Comparison of ENCODE assay signal across 8 cellular contexts in genomic region chr12:132771126-132771838, GRCh38. TPM values are rescaled to one million over a fixed set of nuclear protein-coding genes. Genes with fewer than 3 reads are reported as not detected.
DNase-seq lines count a peak whose midpoint lies in the region; ATAC-seq and TF ChIP-seq lines count a peak whose summit lies in the region.

No MANE protein-coding gene starts in this region.

- H3K36me3 ChIP-seq in effector memory CD4-positive, alpha-beta T cell (ENCODE audit: control insufficient read depth, insufficient read depth, low read length) = peaks cover 33% of the 10 kb centered on the region

- peaks cover 15% of the 10 kb centered on the region for H3K4me1 ChIP-seq in effector memory CD4-positive, alpha-beta T cell (ENCODE audit: control insufficient read depth, insufficient read depth, low read length, poor library complexity, severe bottlenecking)
- H3K4me1 ChIP-seq in right cardiac atrium (ENCODE audit: control insufficient read depth, insufficient read depth, low read length) = peaks cover 3% of the 10 kb centered on the region

- TF ChIP-seq CTCF in CD4-positive, alpha-beta T cell (IDR thresholded peaks at IDR 0.05) = no peak
- TF ChIP-seq CTCF in osteocyte (IDR thresholded peaks at IDR 0.05) = no peak
- no peak for TF ChIP-seq CTCF in HFFc6 (IDR thresholded peaks at IDR 0.05)

- POLR2A ChIA-PET in CD4-positive, alpha-beta T cell (lab: Charles Lee) = interaction anchor here (0.5 to 1.6 kb wide), 2 partner anchors 99 to 309 kb away, joined by 3 read pairs; no protein-coding TSS in a partner anchor
- POLR2A ChIA-PET in T-cell (lab: Charles Lee) = interaction anchor here in 1 of 2 donors (0.5 kb wide), 1 partner anchor 22 kb away, joined by 5 read pairs; no protein-coding TSS in a partner anchor

- WGBS in right cardiac atrium = 90% methylated on average over 15 of the region's 15 CpGs

- H3K4me3 Mint-ChIP-seq in CD4-positive, alpha-beta T cell = peak overlapping the region; percentile 82
- H3K4me3 Mint-ChIP-seq in T-cell (peak overlapping the region in 2 of 3 donors; percentile 10 to 61), osteocyte (ENCODE audit: unreplicated experiment) (no peak overlapping the region), HFFc6 (no peak overlapping the region)

- no peaks in the 10 kb centered on the region for H3K27me3 ChIP-seq in CD4-positive, alpha-beta T cell (ENCODE audit: control insufficient read depth, insufficient read depth, low read length)
- H3K27me3 ChIP-seq in effector memory CD4-positive, alpha-beta T cell (replicated peaks; ENCODE audit: control insufficient read depth, insufficient read depth, low read length, poor library complexity, severe bottlenecking) = no peaks in the 10 kb centered on the region
- H3K27me3 ChIP-seq in right cardiac atrium (ENCODE audit: control insufficient read depth, insufficient read depth) = no peaks in the 10 kb centered on the region

- peaks cover 35% of the 10 kb centered on the region for H3K36me3 Mint-ChIP-seq in CD4-positive, alpha-beta T cell (ENCODE audit: low read depth)
- peaks cover 21% of the 10 kb centered on the region for H3K36me3 Mint-ChIP-seq in T-cell
- H3K36me3 Mint-ChIP-seq in osteocyte (ENCODE audit: unreplicated experiment) = peaks cover 44% of the 10 kb centered on the region
- H3K36me3 Mint-ChIP-seq in HFFc6 (ENCODE audit: low read depth) = peaks cover 36% of the 10 kb centered on the region

- H3K27ac ChIP-seq in CD4-positive, alpha-beta T cell (ENCODE audit: low read depth, low read length) = peak overlapping the region; percentile 62
- H3K27ac ChIP-seq in effector memory CD4-positive, alpha-beta T cell (ENCODE audit: insufficient read depth, low read length, poor library complexity, severe bottlenecking) = peak overlapping the region; percentile 68
- no peak overlapping the region for H3K27ac ChIP-seq in right cardiac atrium (ENCODE audit: low read length)

- peak; percentile 88 for ATAC-seq in CD4-positive, alpha-beta T cell (ENCODE audit: poor library complexity)
- peak; percentile 38 for ATAC-seq in GM21528 (IDR thresholded peaks at IDR 0.05; ENCODE audit: low FRiP score, unreplicated experiment)
- peak; percentile 82 to 91 (median 86) for ATAC-seq in T-cell (replicated peaks in 1 of 4)
- no peak for ATAC-seq in GM21423 (IDR thresholded peaks at IDR 0.05; ENCODE audit: unreplicated experiment)
- ATAC-seq in right cardiac atrium = no peak

- peak; percentile 28 to 68 (median 48) for DNase-seq in CD4-positive, alpha-beta T cell
- peak; percentile 16 to 71 (median 51) for DNase-seq in T-cell
- peak; percentile 20 to 49 (median 23) for DNase-seq in effector memory CD4-positive, alpha-beta T cell
- no peak for DNase-seq in osteocyte (ENCODE audit: extremely low spot score, unreplicated experiment)
- DNase-seq in HFFc6 = no peak
- no peak for DNase-seq in right cardiac atrium

- H3K9me3 ChIP-seq in CD4-positive, alpha-beta T cell (ENCODE audit: control insufficient read depth, low read length) = no peaks in the 10 kb centered on the region
- no peaks in the 10 kb centered on the region for H3K9me3 ChIP-seq in effector memory CD4-positive, alpha-beta T cell (ENCODE audit: control insufficient read depth, low read length)
- no peaks in the 10 kb centered on the region for H3K9me3 ChIP-seq in right cardiac atrium (ENCODE audit: control insufficient read depth, low read length)

- peaks cover 62% of the 10 kb centered on the region for H3K4me1 Mint-ChIP-seq in CD4-positive, alpha-beta T cell (ENCODE audit: low read depth)
- H3K4me1 Mint-ChIP-seq in T-cell (peaks cover 44 to 72% (median 59%) of the 10 kb centered on the region in 3 donors), osteocyte (ENCODE audit: unreplicated experiment) (peaks cover 8% of the 10 kb centered on the region), HFFc6 (ENCODE audit: low read depth) (peaks cover 11% of the 10 kb centered on the region)

- no peaks in the 10 kb centered on the region for H3K27me3 Mint-ChIP-seq in CD4-positive, alpha-beta T cell
- no peaks in the 10 kb centered on the region for H3K27me3 Mint-ChIP-seq in T-cell
- H3K27me3 Mint-ChIP-seq in osteocyte (ENCODE audit: unreplicated experiment) = no peaks in the 10 kb centered on the region
- peaks cover 16% of the 10 kb centered on the region for H3K27me3 Mint-ChIP-seq in HFFc6 (ENCODE audit: insufficient read depth)

- peak overlapping the region; percentile 22 for H3K4me3 ChIP-seq in effector memory CD4-positive, alpha-beta T cell (ENCODE audit: insufficient read depth, low read depth, low read length, poor library complexity, severe bottlenecking)
- no peak overlapping the region for H3K4me3 ChIP-seq in right cardiac atrium (ENCODE audit: low read length)

- CTCF ChIA-PET in CD4-positive, alpha-beta T cell (lab: Charles Lee) = interaction anchor here (1.4 kb wide), 1 partner anchor 9 kb away, joined by 4 read pairs; no protein-coding TSS in a partner anchor
- CTCF ChIA-PET in T-cell (lab: Charles Lee) = no interaction called here

- H3K9me3 Mint-ChIP-seq in CD4-positive, alpha-beta T cell = no peaks in the 10 kb centered on the region
- no peaks in the 10 kb centered on the region for H3K9me3 Mint-ChIP-seq in T-cell
- no peaks in the 10 kb centered on the region for H3K9me3 Mint-ChIP-seq in osteocyte (ENCODE audit: unreplicated experiment)
- H3K9me3 Mint-ChIP-seq in HFFc6 = no peaks in the 10 kb centered on the region; the same call in 1 of the 2 replicates

- H3K27ac Mint-ChIP-seq in CD4-positive, alpha-beta T cell = peak overlapping the region; percentile 95
- peak overlapping the region; percentile 82 to 85 for H3K27ac Mint-ChIP-seq in T-cell
- no peak overlapping the region for H3K27ac Mint-ChIP-seq in osteocyte (ENCODE audit: unreplicated experiment)
- no peak overlapping the region for H3K27ac Mint-ChIP-seq in HFFc6

- intact Hi-C loops in CD4-positive, alpha-beta T cell (cut with DNase I, micrococcal nuclease) = loop anchor here in 1 of 2 experiments (5.0 kb wide), 1 partner anchor 116 kb away; the partner anchor contains the start of gene CHFR
- intact Hi-C loops in right cardiac atrium (cut with DNase I) = no loop called here

RNA-seq across cellular contexts. Expression of gene ANKLE2, which starts 9.7 kb away (rescaled TPM):
- total RNA-seq in CD4-positive, alpha-beta T cell = 10 to 100 TPM; 61.7 to 65.7 TPM
- total RNA-seq in T-cell (100 to 1,000 TPM in 2 of 5 donors, 10 to 100 TPM in 3; 88.1 to 106 (median 94.3) TPM), osteocyte (69.5 and 70.0 TPM in 2 replicates), right cardiac atrium (10 to 100 TPM; 24.8 to 34.1 (median 26.6) TPM)
- total RNA-seq in HFFc6 (2021; fragmentation: NEBNext Ultra II Directional; extraction: Animal tissue kit (Norgen Biotek cat#: 25700)) = 10 to 100 TPM; 43.7 to 54.6 (median 47.2) TPM
- 17.7 TPM for polyA plus RNA-seq in right cardiac atrium

RNA-seq across cellular contexts. Expression of gene GOLGA3, which starts 57.4 kb away (rescaled TPM):
- 10 to 100 TPM; 31.5 to 34.0 TPM for total RNA-seq in CD4-positive, alpha-beta T cell
- 10 to 100 TPM; 49.1 to 77.9 (median 67.4) TPM for total RNA-seq in T-cell
- total RNA-seq in osteocyte = 104 and 114 TPM in 2 replicates
- total RNA-seq in HFFc6 (2021; fragmentation: NEBNext Ultra II Directional; extraction: Animal tissue kit (Norgen Biotek cat#: 25700)) = 100 to 1,000 TPM; 108 to 121 (median 115) TPM
- 10 to 100 TPM; 28.0 to 49.8 (median 37.2) TPM for total RNA-seq in right cardiac atrium
- polyA plus RNA-seq in right cardiac atrium = 14.6 TPM

Comparison
In these comparisons a context has a peak if more than half of its experiments do, and no peak if none do; other contexts are left out.
1. ATAC-seq: peak in CD4-positive, alpha-beta T cell (single experiment), GM21528 (single experiment) and T-cell (4 of 4); none in GM21423 (single experiment) and right cardiac atrium (0 of 2).
2. DNase-seq: peak in CD4-positive, alpha-beta T cell (10 of 10), T-cell (34 of 34) and effector memory CD4-positive, alpha-beta T cell (3 of 3); none in osteocyte (single experiment), HFFc6 (single experiment) and right cardiac atrium (0 of 3).
3. H3K27ac Mint-ChIP-seq: peak in CD4-positive, alpha-beta T cell (single experiment) and T-cell (2 of 2); none in osteocyte (single experiment) and HFFc6 (single experiment).
4. H3K4me3 Mint-ChIP-seq: peak in CD4-positive, alpha-beta T cell (single experiment) and T-cell (2 of 3); none in osteocyte (single experiment) and HFFc6 (single experiment).